19 cellular contexts compared by ENCODE assay signal in the genomic region with DNA sequence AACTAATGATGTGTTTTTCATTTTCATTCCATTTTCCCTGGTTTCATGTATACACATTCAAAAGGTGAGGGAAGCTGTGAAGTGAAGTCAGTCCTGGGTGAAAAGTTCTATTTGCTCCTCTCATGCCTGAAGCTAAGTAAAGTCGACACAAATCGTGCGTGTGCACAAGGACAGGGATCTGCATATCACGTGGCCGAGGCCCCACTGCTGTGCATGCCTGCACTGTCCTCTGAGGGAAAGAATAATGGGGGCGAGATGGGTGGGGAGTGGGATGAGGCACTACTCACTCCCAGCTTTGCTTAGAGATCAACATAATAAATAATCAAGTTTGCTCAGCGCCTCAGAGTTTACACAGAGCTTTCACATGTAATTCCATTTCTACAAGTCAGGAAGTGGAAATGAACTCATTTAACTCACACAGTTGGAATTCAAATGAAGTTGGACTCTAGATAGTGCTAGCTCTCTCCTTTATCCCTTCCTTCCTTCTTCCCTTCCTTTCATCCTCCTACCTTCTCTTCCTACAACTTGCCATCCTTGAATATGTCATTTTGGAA. TPM values are rescaled to one million over a fixed set of nuclear protein-coding genes. Genes with fewer than 3 reads are reported as not detected.
DNase-seq lines count a peak whose midpoint lies in the region; ATAC-seq, FAIRE-seq and TF ChIP-seq lines count a peak whose summit lies in the region.
"Had no signal": no experiment of that assay in that cellular context is flagged by ENCODE, and none has a peak within 500 bp of the region (broad histone marks: within the 10 kb centered on the region; RNA-seq: fewer than 3 reads in every experiment).

No MANE protein-coding gene starts in this region.

- peak overlapping the region; percentile 39 for H4K91ac ChIP-seq in H1 (replicated peaks; ENCODE audit: insufficient read length, low read length)

- peak overlapping the region; percentile 50 for H3K4me2 ChIP-seq in HepG2 (ENCODE audit: low read depth, low read length)
- H3K4me2 ChIP-seq in H1 (ENCODE audit: insufficient read depth in 1 of 2, low read depth in 2 of 2, low read length in 2 of 2) = 0 out of 4 replicates have a peak overlapping the region, but pooled peaks of 1 of the 2 experiments have one; percentile 6

- no peaks in the 10 kb centered on the region for H3K79me2 ChIP-seq in HepG2 (ENCODE audit: insufficient read depth, low read length)
- H3K79me2 ChIP-seq in H1 (ENCODE audit: control insufficient read depth in 1 of 2, insufficient read depth in 2 of 2, low read length in 2 of 2) = no peaks in the 10 kb centered on the region

- peaks cover 28% of the 10 kb centered on the region for H3K4me1 ChIP-seq in HepG2 (ENCODE audit: insufficient read depth, low read length)
- H3K4me1 ChIP-seq in right lobe of liver = peaks cover 0 to 5% (median 2%) of the 10 kb centered on the region in 4 donors
- peaks cover 0 to 5% (median 0%) of the 10 kb centered on the region in 4 experiments; a peak in 1 of 7 replicates for H3K4me1 ChIP-seq in H1 (replicated peaks in 1 of 4; ENCODE audit: control insufficient read depth in 3 of 4, insufficient read depth in 4 of 4, low read length in 3 of 4)
- peaks cover 4 to 16% (median 11%) of the 10 kb centered on the region in 4 donors for H3K4me1 ChIP-seq in transverse colon

- intact Hi-C loops in HepG2 (cut with micrococcal nuclease; ENCODE audit: unreplicated experiment) (no loop called here), right lobe of liver (cut with DNase I) (loop anchor here in 1 of 2 donors (10.0 kb wide), 1 partner anchor 193 kb away; no protein-coding TSS in a partner anchor), transverse colon (cut with DNase I; ENCODE audit: low total_unique reads) (no loop called here)

- TF ChIP-seq CTCF in HepG2 (CRISPR knock-in tag; IDR thresholded peaks at IDR 0.05) (no peak), right lobe of liver (IDR thresholded peaks at IDR 0.05) (no peak), H1 (IDR thresholded peaks at IDR 0.05; ENCODE audit: control extremely low read depth in 1 of 3, insufficient read depth in 1 of 3, low read depth in 1 of 3, low read length in 3 of 3) (no peak), mesothelial cell of epicardium (IDR thresholded peaks at IDR 0.05; ENCODE audit: unreplicated experiment) (no peak), transverse colon (IDR thresholded peaks at IDR 0.05) (no peak)

- H3K9me3 ChIP-seq in HepG2 (ENCODE audit: low read length) = no peaks in the 10 kb centered on the region
- no peaks in the 10 kb centered on the region for H3K9me3 ChIP-seq in right lobe of liver
- H3K9me3 ChIP-seq in H1 (ENCODE audit: insufficient read depth in 2 of 2, low read depth in 1 of 2, low read length in 1 of 2) = no peaks in the 10 kb centered on the region
- no peaks in the 10 kb centered on the region for H3K9me3 ChIP-seq in transverse colon

- H3K27ac ChIP-seq in HepG2 (ENCODE audit: extremely low read length, insufficient read depth, low read length) = no peak overlapping the region
- no peak overlapping the region for H3K27ac ChIP-seq in right lobe of liver
- H3K27ac ChIP-seq in H1 (ENCODE audit: low read depth, low read length) = no peak overlapping the region
- peak overlapping the region in 3 of 4 donors; percentile 1 to 43 (median 28) for H3K27ac ChIP-seq in transverse colon
- H3K27ac ChIP-seq: RWPE1 had no signal

- in situ Hi-C loops in HepG2 (cut with HindIII; ENCODE audit: extremely low pct_ligation_motif_present, low pct_unique_long_range_greater_than_20kb) (no loop called here), transverse colon (cut with MboI; ENCODE audit: low pct_ligation_motif_present in 1 of 4, low pct_unique_long_range_greater_than_20kb in 1 of 4, low sequenced_read_pairs in 3 of 4) (loop anchor here in 2 of 4 donors (25.0 kb wide), 2 partner anchors 275 to 300 kb away; no protein-coding TSS in a partner anchor)

- H2AFZ ChIP-seq in HepG2 (ENCODE audit: low read length) (no peak overlapping the region), H1 (ENCODE audit: low read length) (no peak overlapping the region)

- POLR2A ChIA-PET in HepG2 (lab: Yijun Ruan, JAX) (no interaction called here), H1 (lab: Charles Lee; ENCODE audit: partially characterized antibody) (no interaction called here)

- peaks cover 6% of the 10 kb centered on the region for H3K27me3 Mint-ChIP-seq in mesothelial cell of epicardium (ENCODE audit: low read depth)

- TF ChIP-seq POLR2A in HepG2 (IDR thresholded peaks at IDR 0.05; ENCODE audit: insufficient read depth in 1 of 2, low read depth in 2 of 2, low read length in 2 of 2) = no peak
- no peak for TF ChIP-seq POLR2A in right lobe of liver (IDR thresholded peaks at IDR 0.05)
- no peak for TF ChIP-seq POLR2A in H1 (IDR thresholded peaks at IDR 0.05; ENCODE audit: control extremely low read depth in 1 of 2, low read depth in 2 of 2, low read length in 2 of 2)
- TF ChIP-seq POLR2A in transverse colon (IDR thresholded peaks at IDR 0.05) = no peak

- H3K4me3 Mint-ChIP-seq in mesothelial cell of epicardium = no peak overlapping the region
- H3K4me3 Mint-ChIP-seq: IgD-negative memory B cell had no signal

- H2BK12ac ChIP-seq in H1 (ENCODE audit: low read depth, low read length) = no peak overlapping the region

- CTCF ChIA-PET in HepG2 (lab: Yijun Ruan, JAX; ENCODE audit: low intra/inter-chr PET ratio, low total read pairs) (no interaction called here), H1 (lab: Charles Lee; ENCODE audit: partially characterized antibody) (interaction anchor here (1.3 to 1.5 kb wide), 2 partner anchors 38 to 289 kb away, joined by 4 read pairs; no protein-coding TSS in a partner anchor)

- H3K23ac ChIP-seq in H1 (ENCODE audit: insufficient read length) = no peak overlapping the region

- peak overlapping the region in 1 of 3 experiments; percentile 5; a peak in 1 of 6 replicates for H3K4me3 ChIP-seq in HepG2 (replicated peaks in 1 of 3; ENCODE audit: insufficient read depth in 1 of 3, low read depth in 2 of 3, low read length in 3 of 3)
- no peak overlapping the region for H3K4me3 ChIP-seq in right lobe of liver
- H3K4me3 ChIP-seq in H1 (ENCODE audit: extremely low read depth in 1 of 4, insufficient read depth in 2 of 4, low read depth in 3 of 4, low read length in 4 of 4) = no peak overlapping the region
- no peak overlapping the region for H3K4me3 ChIP-seq in transverse colon

- no peak for FAIRE-seq in HepG2 (lab: Jason Lieb, UNC)
- FAIRE-seq in H1 (lab: Jason Lieb, UNC) = no peak
- FAIRE-seq: GM12891 had no signal

- no peak overlapping the region for H2BK20ac ChIP-seq in H1 (ENCODE audit: low read length)

- ATAC-seq in HepG2 = no peak
- no peak for ATAC-seq in right lobe of liver
- ATAC-seq in HG02981 (IDR thresholded peaks at IDR 0.05; ENCODE audit: unreplicated experiment) = no peak

- no TSS peak for BruUV-seq in HepG2 (replicated peaks; lab: Mats Ljungman, UMichigan)

- H2AK5ac ChIP-seq in H1 (ENCODE audit: low read depth, low read length) = no peak overlapping the region

- peaks cover 4% of the 10 kb centered on the region; the same call in 1 of the 2 replicates for H3K23me2 ChIP-seq in H1 (ENCODE audit: low read depth, low read length)

- H2BK120ac ChIP-seq in H1 (replicated peaks; ENCODE audit: low read depth, low read length) = no peak overlapping the region

- H2BK5ac ChIP-seq in H1 (ENCODE audit: low read depth, low read length) = no peak overlapping the region

- no peaks in the 10 kb centered on the region for H3K9me3 Mint-ChIP-seq in mesothelial cell of epicardium

- H3K9ac ChIP-seq in HepG2 (ENCODE audit: insufficient read depth, low read depth, low read length) = no peak overlapping the region
- H3K9ac ChIP-seq in H1 (replicated peaks in 1 of 4; ENCODE audit: extremely low read depth in 1 of 4, low read depth in 3 of 4, low read length in 3 of 4) = no peak overlapping the region

- 0% methylated on average over 5 of the region's 7 CpGs for WGBS in HepG2 (ENCODE audit: low lambda C conversion rate)
- 45% methylated on average over 7 of the region's 7 CpGs for WGBS in right lobe of liver (ENCODE audit: insufficient coverage, low coverage, low lambda C conversion rate, missing lambda C conversion rate)
- 50% methylated on average over 7 of the region's 7 CpGs; no CpG with 5 or more reads in 1 of the 2 experiments for WGBS in H1 (ENCODE audit: extremely low coverage in 1 of 2, insufficient coverage in 1 of 2, insufficient read length in 1 of 2, insufficient replicate concordance in 2 of 2, low coverage in 1 of 2, low lambda C conversion rate in 2 of 2, missing lambda C conversion rate in 1 of 2), 2 experiments
- 57 to 64% methylated on average over 6 to 7 of the region's 7 CpGs for WGBS in transverse colon (ENCODE audit: low coverage in 1 of 2), 2 donors

- no peak overlapping the region for H4K8ac ChIP-seq in H1 (ENCODE audit: extremely low read depth, insufficient read depth, low read length)

- H3K27me3 ChIP-seq in HepG2 (ENCODE audit: control insufficient read depth in 1 of 2, insufficient read depth in 2 of 2, low read length in 2 of 2) (peaks cover 0 to 14% of the 10 kb centered on the region in 2 experiments; a peak in 2 of 5 replicates), right lobe of liver (no peaks in the 10 kb centered on the region), H1 (replicated peaks in 1 of 4; ENCODE audit: control insufficient read depth in 3 of 4, extremely low read depth in 1 of 4, insufficient read depth in 3 of 4, low read length in 3 of 4) (peaks cover 4 to 21% (median 18%) of the 10 kb centered on the region in 4 experiments), transverse colon (peaks cover 17% of the 10 kb centered on the region)

- H3K56ac ChIP-seq in H1 (replicated peaks; ENCODE audit: insufficient read length, low read depth, low read length) = no peak overlapping the region

- DNase-seq in HepG2 (ENCODE audit: low spot score) (no peak), right lobe of liver (no peak), H1 (ENCODE audit: low read depth in 1 of 2, low spot score in 2 of 2) (no peak), mesothelial cell of epicardium (ENCODE audit: low spot score in 2 of 2, unreplicated experiment in 2 of 2) (no peak), transverse colon (no peak), NCI-H1417 (lab: John Stamatoyannopoulos, UW) (no peak)
- DNase-seq in central memory CD4-positive, alpha-beta T cell = no peak
- DNase-seq: C1 segment of cervical spinal cord, GF-D8, H7, NCI-H1105, NCI-H187 treated with DMSO at 0.1 percent for 48 hours, NCI-H2171 treated with DMSO at 0.1 percent for 48 hours, NCI-H748 treated with DMSO at 0.1 percent for 48 hours had no signal

- no peak overlapping the region for H2BK15ac ChIP-seq in H1 (ENCODE audit: low read length)

- TF ChIP-seq EP300 in HepG2 (IDR thresholded peaks at IDR 0.05; ENCODE audit: low read depth in 2 of 2, low read length in 2 of 2) = no peak
- no peak for TF ChIP-seq EP300 in HepG2 (CRISPR knock-in tag; IDR thresholded peaks at IDR 0.05; ENCODE audit: borderline replicate concordance)
- no peak for TF ChIP-seq EP300 in H1 (IDR thresholded peaks at IDR 0.05; ENCODE audit: borderline replicate concordance in 1 of 2, low read depth in 2 of 2, low read length in 2 of 2)
- no peak for TF ChIP-seq EP300 in transverse colon (IDR thresholded peaks at IDR 0.05; ENCODE audit: low read depth)

- peak overlapping the region; percentile 55 for H3K27ac Mint-ChIP-seq in mesothelial cell of epicardium
- H3K27ac Mint-ChIP-seq: IgD-negative memory B cell had no signal

- H4K5ac ChIP-seq in H1 (ENCODE audit: insufficient read length, low read depth, low read length) = no peak overlapping the region

- no peak overlapping the region for H3K18ac ChIP-seq in H1 (ENCODE audit: extremely low read depth, low read length)

- no peak for TF ChIP-seq RAD21 in HepG2 (CRISPR knock-in tag; IDR thresholded peaks at IDR 0.05)
- no peak for TF ChIP-seq RAD21 in H1 (IDR thresholded peaks at IDR 0.05 in 1 of 2, conservative IDR thresholded peaks at IDR 0.05 in 1 of 2; ENCODE audit: low read depth in 2 of 2, low read length in 2 of 2)

- no peaks in the 10 kb centered on the region for H3K79me1 ChIP-seq in H1 (ENCODE audit: low read depth, low read length)

- no peaks in the 10 kb centered on the region for H3K36me3 ChIP-seq in HepG2 (replicated peaks in 1 of 2; ENCODE audit: control insufficient read depth in 1 of 2, insufficient read depth in 2 of 2, low read length in 2 of 2)
- no peaks in the 10 kb centered on the region for H3K36me3 ChIP-seq in right lobe of liver
- no peaks in the 10 kb centered on the region for H3K36me3 ChIP-seq in H1 (ENCODE audit: control insufficient read depth in 2 of 4, insufficient read depth in 4 of 4, low read length in 3 of 4)
- no peaks in the 10 kb centered on the region for H3K36me3 ChIP-seq in transverse colon

- no peak overlapping the region for H3K4ac ChIP-seq in H1 (replicated peaks; ENCODE audit: insufficient read length, low read depth, low read length)

- H3K4me1 Mint-ChIP-seq in mesothelial cell of epicardium = peaks cover 23% of the 10 kb centered on the region
- H3K4me1 Mint-ChIP-seq: IgD-negative memory B cell had no signal

- H3K14ac ChIP-seq in H1 (ENCODE audit: insufficient read length) = no peak overlapping the region

- no peaks in the 10 kb centered on the region for H3K36me3 Mint-ChIP-seq in mesothelial cell of epicardium
- H3K36me3 Mint-ChIP-seq: IgD-negative memory B cell had no signal

- no peaks in the 10 kb centered on the region for H4K20me1 ChIP-seq in HepG2 (ENCODE audit: insufficient read depth, low read length)
- no peaks in the 10 kb centered on the region for H4K20me1 ChIP-seq in H1 (replicated peaks in 1 of 2; ENCODE audit: control insufficient read depth in 1 of 2, insufficient read depth in 2 of 2, low read length in 2 of 2)

RNA-seq across cellular contexts. Expression of a gene that starts 5.1 kb away (rescaled TPM):
- total RNA-seq in HepG2 (2016; rRNA removed; fragmentation: Illumina TruSeq; extraction: Trizol) = 6.5 and 12.6 TPM in 2 replicates
- total RNA-seq in HepG2 (2016; cell fraction: cytosol; rRNA removed; fragmentation: Illumina TruSeq; extraction: Trizol; ENCODE audit: low read depth) = 9.3 and 11.1 TPM in 2 replicates
- 5.1 and 13.5 TPM in 2 replicates for total RNA-seq in HepG2 (2016; cell fraction: insoluble cytoplasmic fraction; rRNA removed; fragmentation: Illumina TruSeq; extraction: Trizol)
- total RNA-seq in HepG2 (2016; cell fraction: membrane; rRNA removed; fragmentation: Illumina TruSeq; extraction: Trizol) = 4.9 and 6.3 TPM in 2 replicates
- 30.4 and 32.6 TPM in 2 replicates for total RNA-seq in HepG2 (2016; cell fraction: nucleus; rRNA removed; fragmentation: Illumina TruSeq; extraction: Trizol)
- polyA plus RNA-seq in HepG2 (2011; rRNA removed) = 97.3 and 108 TPM in 2 replicates
- 55.8 and 58.3 TPM in 2 replicates for polyA plus RNA-seq in HepG2 (2011; cell fraction: cytosol; rRNA removed)
- 337 and 404 TPM in 2 replicates for polyA plus RNA-seq in HepG2 (2011; cell fraction: nucleus; rRNA removed)
- 24.9 and 30.6 TPM in 2 replicates for polyA plus RNA-seq in HepG2 (2012)
- 0.53 and 0.66 TPM in 2 replicates for polyA plus RNA-seq in HepG2 (2016; cell fraction: cytosol; fragmentation: Illumina TruSeq; extraction: Trizol; ENCODE audit: low read depth)
- polyA plus RNA-seq in HepG2 (2016; cell fraction: insoluble cytoplasmic fraction; fragmentation: Illumina TruSeq; extraction: Trizol; ENCODE audit: low read depth) = 6.8 and 6.9 TPM in 2 replicates
- 2.4 and 2.8 TPM in 2 replicates for polyA plus RNA-seq in HepG2 (2016; cell fraction: membrane; fragmentation: Illumina TruSeq; extraction: Trizol; ENCODE audit: low read depth)
- 39.2 and 53.1 TPM in 2 replicates for polyA plus RNA-seq in HepG2 (2016; cell fraction: nucleus; fragmentation: Illumina TruSeq; extraction: Trizol; ENCODE audit: insufficient read depth, low read depth)
- 49.0 and 70.1 TPM in 2 replicates for polyA minus RNA-seq in HepG2 (2011; rRNA and poly(A)+ RNA removed; ENCODE audit: low replicate concordance)
- polyA minus RNA-seq in HepG2 (2011; cell fraction: cytosol; rRNA and poly(A)+ RNA removed) = 21.5 and 29.5 TPM in 2 replicates
- polyA minus RNA-seq in HepG2 (2011; cell fraction: nucleus; rRNA and poly(A)+ RNA removed) = 292 and 299 TPM in 2 replicates
- 10 to 100 TPM; 15.1 to 45.7 (median 26.5) TPM for total RNA-seq in right lobe of liver
- 4.1 and 5.7 TPM in 2 replicates for total RNA-seq in H1 (2021; fragmentation: NEBNext Ultra II Directional; extraction: Animal tissue kit (Norgen Biotek cat#: 25700))
- 5.6 and 7.0 TPM in 2 replicates for polyA plus RNA-seq in H1 (2011; rRNA removed)
- 6.0 TPM for polyA plus RNA-seq in H1 (2011; cell fraction: cytosol; rRNA removed)
- 19.5 TPM for polyA plus RNA-seq in H1 (2011; cell fraction: nucleus; rRNA removed)
- polyA plus RNA-seq in H1 (2012, experiment 1 of 2) = 4.0 to 5.9 TPM (median 4.6 TPM) in 4 replicates
- polyA plus RNA-seq in H1 (2012, experiment 2 of 2) = 0.30 TPM
- 7.0 TPM for polyA plus RNA-seq in H1 (2013, experiment 1 of 2)
- 7.4 TPM for polyA plus RNA-seq in H1 (2013, experiment 2 of 2)
- polyA minus RNA-seq in H1 (2011; rRNA and poly(A)+ RNA removed) = 14.5 and 16.0 TPM in 2 replicates
- polyA minus RNA-seq in H1 (2011; cell fraction: cytosol; rRNA and poly(A)+ RNA removed) = 9.4 TPM
- polyA minus RNA-seq in H1 (2011; cell fraction: nucleus; rRNA and poly(A)+ RNA removed) = 45.9 TPM
- total RNA-seq in mesothelial cell of epicardium = 71.3 to 82.1 TPM (median 72.7 TPM) in 3 replicates
- total RNA-seq in transverse colon = 10 to 100 TPM; 22.5 to 92.5 (median 39.2) TPM
- total RNA-seq: A673 had no signal

Comparison
In these comparisons a context has a peak if more than half of its experiments do, and no peak if none do; other contexts are left out.
1. H3K27ac ChIP-seq: peak in transverse colon (3 of 4); none in HepG2 (single experiment), right lobe of liver (0 of 3) and H1 (single experiment).